In genomic region chr3:24137958-24138875, GRCh38 we compare ENCODE assay signal across 10 cellular contexts.
DNase-seq lines count a peak whose midpoint lies in the region; TF ChIP-seq lines count a peak whose summit lies in the region.
"Had no signal": no experiment of that assay in that cellular context is flagged by ENCODE, and none has a peak within 500 bp of the region (broad histone marks: within the 10 kb centered on the region; RNA-seq: fewer than 3 reads in every experiment).

No MANE protein-coding gene starts in this region.

- H3K4me2 ChIP-seq in mammary epithelial cell (ENCODE audit: insufficient read depth, low read depth, low read length): peak overlapping the region; percentile 24

- dilution Hi-C loops in mammary epithelial cell (cut with HindIII; ENCODE audit: low sequenced_read_pairs): no loop called here

- TF ChIP-seq POLR2A in prostate gland (IDR thresholded peaks at IDR 0.05): no peak

- H3K27me3 ChIP-seq in mammary epithelial cell (ENCODE audit: insufficient read depth, low read length): no peaks in the 10 kb centered on the region
- H3K27me3 ChIP-seq in prostate gland (replicated peaks; ENCODE audit: insufficient read depth): no peaks in the 10 kb centered on the region
- H3K27me3 ChIP-seq: spleen had no signal

- TF ChIP-seq RAD21 in Ishikawa (IDR thresholded peaks at IDR 0.05; ENCODE audit: low read depth): no peak

- H3K9me3 ChIP-seq in mammary epithelial cell (replicated peaks; ENCODE audit: insufficient read depth, low read length): no peaks in the 10 kb centered on the region
- no peaks in the 10 kb centered on the region for H3K9me3 ChIP-seq in prostate gland
- H3K9me3 ChIP-seq: spleen had no signal

- peak; percentile 65; the same call in 1 of the 2 replicates for TF ChIP-seq EP300 in Ishikawa (IDR thresholded peaks at IDR 0.05; ENCODE audit: borderline replicate concordance)

- in situ Hi-C loops in mammary epithelial cell (cut with MboI; ENCODE audit: low sequenced_read_pairs in 2 of 2): no loop called here

- CTCF ChIA-PET in mammary epithelial cell (lab: Charles Lee; ENCODE audit: low non-redundant PET): no interaction called here

- H3K79me2 ChIP-seq in mammary epithelial cell (ENCODE audit: insufficient read depth, low read length): no peaks in the 10 kb centered on the region

- no peak for TF ChIP-seq CTCF in mammary epithelial cell (conservative IDR thresholded peaks at IDR 0.05 in 1 of 2, IDR thresholded peaks at IDR 0.05 in 1 of 2; ENCODE audit: extremely low read depth in 1 of 2, insufficient read depth in 1 of 2, low read depth in 1 of 2, low read length in 2 of 2)
- TF ChIP-seq CTCF in prostate gland (IDR thresholded peaks at IDR 0.05): no peak

- no peak overlapping the region for H3K4me3 ChIP-seq in mammary epithelial cell (replicated peaks in 1 of 3; ENCODE audit: insufficient read depth in 1 of 3, low read depth in 2 of 3, low read length in 3 of 3)
- H3K4me3 ChIP-seq in prostate gland: no peak overlapping the region
- H3K4me3 ChIP-seq: spleen had no signal

- no TSS peak for BruUV-seq in mammary epithelial cell (replicated peaks; lab: Mats Ljungman, UMichigan)

- DNase-seq in NCI-H2196 (lab: John Stamatoyannopoulos, UW; ENCODE audit: unreplicated experiment): peak; percentile 53
- peak; percentile 64 for DNase-seq in mammary epithelial cell
- peak; percentile 26 for DNase-seq in prostate gland (ENCODE audit: low spot score)
- DNase-seq in NOMO-1 (lab: John Stamatoyannopoulos, UW; ENCODE audit: unreplicated experiment in 2 of 2): no peak
- DNase-seq in A172 (ENCODE audit: low spot score): no peak
- no peak for DNase-seq in T1000 (lab: John Stamatoyannopoulos, UW)
- no peak for DNase-seq in T-helper 9 cell
- DNase-seq: activated T-cell treated with anti-CD3 and anti-CD28 coated beads, Interleukin-2, amount 50 U/mL, for 72 hours; spleen had no signal

- 14% methylated on average over 6 of the region's 6 CpGs for WGBS in mammary epithelial cell (ENCODE audit: low coverage, missing lambda C conversion rate)
- 66% methylated on average over 6 of the region's 6 CpGs for WGBS in prostate gland

- H2AFZ ChIP-seq in mammary epithelial cell (ENCODE audit: low read depth, low read length): no peak overlapping the region

- H3K36me3 ChIP-seq in mammary epithelial cell (ENCODE audit: insufficient read depth, low read length) (no peaks in the 10 kb centered on the region), prostate gland (no peaks in the 10 kb centered on the region)

- peaks cover 20% of the 10 kb centered on the region for H3K4me1 ChIP-seq in mammary epithelial cell (ENCODE audit: insufficient read depth, low read length)
- H3K4me1 ChIP-seq in prostate gland (replicated peaks): peaks cover 23% of the 10 kb centered on the region
- H3K4me1 ChIP-seq: spleen had no signal

- intact Hi-C loops in mammary epithelial cell (cut with micrococcal nuclease): no loop called here
- intact Hi-C loops in prostate gland (cut with DNase I): no loop called here

- H3K27ac ChIP-seq in mammary epithelial cell (ENCODE audit: insufficient read depth, low read depth, low read length): no peak overlapping the region
- H3K27ac ChIP-seq in prostate gland: peak overlapping the region in 1 of 2 donors; percentile 68

- no peak overlapping the region for H3K9ac ChIP-seq in mammary epithelial cell (ENCODE audit: insufficient read depth, low read length)

- H4K20me1 ChIP-seq in mammary epithelial cell (ENCODE audit: insufficient read depth, low read length): no peaks in the 10 kb centered on the region

TF ChIP-seq in Ishikawa, 13 proteins besides CTCF, POLR2A, EP300 and RAD21:
- no peak for TF ChIP-seq TEAD4 (IDR thresholded peaks at IDR 0.05)
- peak; percentile 33; the same call in 1 of the 2 replicates for TF ChIP-seq USF1 (IDR thresholded peaks at IDR 0.05)
- no peak for TF ChIP-seq TAF1 (IDR thresholded peaks at IDR 0.05; ENCODE audit: low read depth)
- TF ChIP-seq YY1 (IDR thresholded peaks at IDR 0.05; ENCODE audit: low read depth): peak; percentile 55
- no peak for TF ChIP-seq CREB1 (IDR thresholded peaks at IDR 0.05; ENCODE audit: low read depth)
- TF ChIP-seq EGR1 (IDR thresholded peaks at IDR 0.05): no peak
- peak; percentile 98 for TF ChIP-seq NFIC (IDR thresholded peaks at IDR 0.05)
- TF ChIP-seq MAX (IDR thresholded peaks at IDR 0.05): peak; percentile 56; the same call in 1 of the 2 replicates
- peak; percentile 75 for TF ChIP-seq TCF12 (IDR thresholded peaks at IDR 0.05; ENCODE audit: low read depth)
- TF ChIP-seq REST (IDR thresholded peaks at IDR 0.05; ENCODE audit: low read depth): no peak
- TF ChIP-seq FOXM1 (IDR thresholded peaks at IDR 0.05; ENCODE audit: borderline replicate concordance, low read depth): no peak
- no peak for TF ChIP-seq ZBTB7A (IDR thresholded peaks at IDR 0.05; ENCODE audit: low read depth)
- 0 out of 2 replicates have a peak, but pooled peaks have one; percentile 24 for TF ChIP-seq CEBPB (IDR thresholded peaks at IDR 0.05)

Comparison
In these comparisons a context has a peak if more than half of its experiments do, and no peak if none do; other contexts are left out.
1. DNase-seq: peak in NCI-H2196 (single experiment), mammary epithelial cell (single experiment) and prostate gland (single experiment); none in NOMO-1 (0 of 2), A172 (single experiment), T1000 (single experiment) and T-helper 9 cell (single experiment).